ENCODE assay signal across 8 cellular contexts in the genomic region with DNA sequence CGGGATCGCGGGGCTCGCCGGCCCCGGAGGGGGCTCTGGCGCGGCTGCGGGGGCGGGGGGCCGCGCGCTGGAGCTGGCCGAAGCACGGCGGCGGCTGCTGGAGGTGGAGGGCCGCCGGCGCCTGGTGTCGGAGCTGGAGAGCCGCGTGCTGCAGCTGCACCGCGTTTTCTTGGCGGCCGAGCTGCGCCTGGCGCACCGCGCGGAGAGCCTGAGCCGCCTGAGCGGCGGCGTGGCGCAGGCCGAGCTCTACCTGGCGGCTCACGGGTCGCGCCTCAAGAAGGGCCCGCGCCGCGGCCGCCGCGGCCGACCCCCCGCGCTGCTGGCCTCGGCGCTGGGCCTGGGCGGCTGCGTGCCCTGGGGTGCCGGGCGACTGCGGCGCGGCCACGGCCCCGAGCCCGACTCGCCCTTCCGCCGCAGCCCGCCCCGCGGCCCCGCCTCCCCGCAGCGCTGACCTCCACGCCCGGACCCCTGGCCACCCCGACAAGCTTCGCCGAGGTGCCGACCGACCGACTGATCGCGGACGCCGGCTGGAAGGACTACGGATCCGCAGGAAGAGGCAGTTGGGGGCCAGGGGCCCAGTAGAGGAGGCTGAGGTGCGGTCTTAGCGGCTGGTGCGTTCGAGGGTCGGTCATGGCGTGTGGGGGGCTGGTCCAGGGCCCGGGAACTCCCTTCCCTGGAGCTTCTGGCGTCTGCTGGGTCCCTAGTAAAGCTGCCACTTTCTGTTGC. TPM values are rescaled to one million over a fixed set of nuclear protein-coding genes. Genes with fewer than 3 reads are reported as not detected.
DNase-seq lines count a peak whose midpoint lies in the region; ATAC-seq and TF ChIP-seq lines count a peak whose summit lies in the region.

No MANE protein-coding gene starts in this region.

- H4K20me1 ChIP-seq in SU-DHL-6 (ENCODE audit: low read depth, low read length), result no peaks in the 10 kb centered on the region

- no peaks in the 10 kb centered on the region for H3K9me3 Mint-ChIP-seq in dendritic cell treated with granulocyte-macrophage colony-stimulating factor and Interleukin-4, amounts not matched to agents 40 ng/mL and 50 ng/mL, for 4 days

- peak overlapping the region; percentile 80 for H3K4me2 ChIP-seq in SU-DHL-6 (ENCODE audit: low read depth, low read length, poor library complexity, severe bottlenecking)

- no peaks in the 10 kb centered on the region for H3K9me2 ChIP-seq in SU-DHL-6 (replicated peaks; ENCODE audit: insufficient read depth, low read length)

- WGBS in heart right ventricle, 2 donors, result 1% methylated on average over 72 to 93 of the region's 95 CpGs

- H3K36me3 ChIP-seq in heart right ventricle (no peaks in the 10 kb centered on the region), SU-DHL-6 (ENCODE audit: low read length) (no peaks in the 10 kb centered on the region), muscle layer of colon (ENCODE audit: insufficient read depth, low read length) (no peaks in the 10 kb centered on the region)

- TF ChIP-seq CTCF in heart right ventricle (IDR thresholded peaks at IDR 0.05), result no peak
- no peak for TF ChIP-seq CTCF in SU-DHL-6 (IDR thresholded peaks at IDR 0.05; ENCODE audit: insufficient read depth, low read length, poor library complexity, severe bottlenecking)

- intact Hi-C loops in heart right ventricle (cut with DNase I) (loop anchor here in 1 of 10 donors (10.0 kb wide), 1 partner anchor 101 kb away; no protein-coding TSS in a partner anchor), Right ventricle myocardium inferior (cut with DNase I) (no loop called here)
- intact Hi-C loops in dendritic cell treated with granulocyte-macrophage colony-stimulating factor and Interleukin-4, amounts not matched to agents 40 ng/mL and 50 ng/mL, for 4 days (cut with micrococcal nuclease), result no loop called here

- DNase-seq in heart right ventricle (peak in 1 of 2 donors; percentile 41), Right ventricle myocardium inferior (ENCODE audit: missing footprints) (no peak), NCI-H2081 (lab: John Stamatoyannopoulos, UW) (no peak), Ammon's horn (ENCODE audit: low spot score) (no peak)

- H3K4me1 ChIP-seq in heart right ventricle (peaks cover 21 to 43% (median 37%) of the 10 kb centered on the region in 9 donors), muscle layer of colon (ENCODE audit: insufficient read depth, low read length) (peaks cover 41% of the 10 kb centered on the region)

- H3K9ac ChIP-seq in SU-DHL-6 (ENCODE audit: low read length) (peak overlapping the region; percentile 62), muscle layer of colon (ENCODE audit: low read length) (peak overlapping the region; percentile 41)

- peak overlapping the region; percentile 27 to 82 (median 58) for H3K27ac ChIP-seq in heart right ventricle
- no peak overlapping the region for H3K27ac ChIP-seq in SU-DHL-6 (ENCODE audit: low read depth, low read length)
- peak overlapping the region; percentile 6 for H3K27ac ChIP-seq in muscle layer of colon (ENCODE audit: low read depth, low read length)

- no peaks in the 10 kb centered on the region for H3K79me2 ChIP-seq in SU-DHL-6 (ENCODE audit: insufficient read depth, low read length)

- H3K27me3 ChIP-seq in heart right ventricle, result peaks cover 0 to 67% (median 45%) of the 10 kb centered on the region in 7 donors
- H3K27me3 ChIP-seq in SU-DHL-6 (ENCODE audit: low read length), result no peaks in the 10 kb centered on the region
- peaks cover 7 to 8% of the 10 kb centered on the region in 2 donors for H3K27me3 ChIP-seq in muscle layer of colon (ENCODE audit: control insufficient read depth in 1 of 2, insufficient read depth in 2 of 2, low read length in 2 of 2)

- H3K36me3 Mint-ChIP-seq in dendritic cell treated with granulocyte-macrophage colony-stimulating factor and Interleukin-4, amounts not matched to agents 40 ng/mL and 50 ng/mL, for 4 days (ENCODE audit: low read depth), result no peaks in the 10 kb centered on the region

- H3K4me3 ChIP-seq in heart right ventricle, result peak overlapping the region; percentile 53 to 85 (median 70)
- peak overlapping the region; percentile 91 for H3K4me3 ChIP-seq in SU-DHL-6 (ENCODE audit: insufficient read depth, low read length, poor library complexity, severe bottlenecking)
- peak overlapping the region; percentile 55 to 61 for H3K4me3 ChIP-seq in muscle layer of colon (ENCODE audit: low read depth in 1 of 2, low read length in 2 of 2)

- peaks cover 38% of the 10 kb centered on the region for H3K4me1 Mint-ChIP-seq in dendritic cell treated with granulocyte-macrophage colony-stimulating factor and Interleukin-4, amounts not matched to agents 40 ng/mL and 50 ng/mL, for 4 days (ENCODE audit: low read depth)

- ATAC-seq in heart right ventricle, result peak in 4 of 8 donors; percentile 1 to 8 (median 2)
- no peak for ATAC-seq in Right ventricle myocardium inferior
- ATAC-seq in esophagus mucosa, result no peak

- peaks cover 66% of the 10 kb centered on the region for H3K27me3 Mint-ChIP-seq in dendritic cell treated with granulocyte-macrophage colony-stimulating factor and Interleukin-4, amounts not matched to agents 40 ng/mL and 50 ng/mL, for 4 days

- peak overlapping the region; percentile 95 for H2AFZ ChIP-seq in SU-DHL-6 (ENCODE audit: low read depth, low read length, severe bottlenecking)

- H3K27ac Mint-ChIP-seq in dendritic cell treated with granulocyte-macrophage colony-stimulating factor and Interleukin-4, amounts not matched to agents 40 ng/mL and 50 ng/mL, for 4 days, result no peak overlapping the region

- H3F3A ChIP-seq in SU-DHL-6 (ENCODE audit: insufficient read depth), result no peaks in the 10 kb centered on the region

- H3K4me3 Mint-ChIP-seq in dendritic cell treated with granulocyte-macrophage colony-stimulating factor and Interleukin-4, amounts not matched to agents 40 ng/mL and 50 ng/mL, for 4 days, result peak overlapping the region; percentile 62

- H3K9me3 ChIP-seq in heart right ventricle (no peaks in the 10 kb centered on the region), SU-DHL-6 (ENCODE audit: insufficient read depth, low read length) (no peaks in the 10 kb centered on the region), muscle layer of colon (ENCODE audit: low read length) (no peaks in the 10 kb centered on the region)

RNA-seq across cellular contexts. Expression of gene TRNP1, which starts 0.7 kb away (rescaled TPM):
- total RNA-seq in heart right ventricle (10 to 100 TPM; 11.9 to 32.5 (median 22.3) TPM), Right ventricle myocardium inferior (26.9 TPM), esophagus mucosa (75.0 TPM)
- 10 to 100 TPM; 17.7 to 48.6 TPM for polyA plus RNA-seq in heart right ventricle

RNA-seq across cellular contexts. Expression of gene TENT5B, which starts 18.5 kb away (rescaled TPM):
- 10 to 100 TPM; 10.9 to 49.3 (median 23.9) TPM for total RNA-seq in heart right ventricle
- polyA plus RNA-seq in heart right ventricle, result 10 to 100 TPM; 17.7 to 64.7 TPM
- 41.8 TPM for total RNA-seq in Right ventricle myocardium inferior
- total RNA-seq in esophagus mucosa, result 51.3 TPM

RNA-seq across cellular contexts. Expression of gene KDF1, which starts 33.9 kb away (rescaled TPM):
- total RNA-seq in heart right ventricle (under 1 TPM in 4 of 10 donors, not detected in 6; 0.21 to 0.26 (median 0.24) TPM), Right ventricle myocardium inferior (0.68 TPM), esophagus mucosa (16.5 TPM)
- under 1 TPM in 1 of 2 donors, not detected in 1; 0.15 TPM for polyA plus RNA-seq in heart right ventricle

Comparison
In these comparisons a context has a peak if more than half of its experiments do, and no peak if none do; other contexts are left out.
1. RNA of gene KDF1, which starts 33.9 kb away (total RNA-seq): 16.5 TPM in esophagus mucosa (single experiment); 0.68 TPM in Right ventricle myocardium inferior (single experiment) and 0.21 to 0.26 TPM in heart right ventricle; every median in the first group is over 10 times any median in the second.
2. Peak in every context shown above with its lines, with median percentiles within 50 percentile points of each other: H3K4me3 ChIP-seq.